In the genomic region with DNA sequence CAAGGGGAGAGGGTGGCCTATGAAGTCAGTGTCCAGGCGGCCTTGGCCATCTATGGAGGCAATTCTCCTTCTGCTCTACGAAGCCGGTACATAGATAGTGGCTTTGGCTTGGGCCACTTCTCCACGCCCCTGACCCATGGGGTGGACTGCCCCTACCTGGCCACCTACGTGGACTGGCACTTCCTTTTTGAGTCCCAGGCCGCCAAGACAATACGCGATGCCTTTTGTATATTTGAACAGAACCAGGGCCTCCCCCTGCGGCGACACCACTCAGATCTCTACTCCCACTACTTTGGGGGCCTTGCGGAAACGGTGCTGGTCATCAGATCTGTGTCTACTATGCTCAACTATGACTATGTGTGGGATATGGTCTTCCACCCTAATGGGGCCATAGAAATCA, we compare ENCODE assay signal across 1 cellular context.
A peak's percentile ranks its signal among the peaks of the same experiment; 100 is the strongest.
TF ChIP-seq lines count a peak whose summit lies in the region.

No MANE protein-coding gene starts in this region.

TF ChIP-seq in HepG2, 621 proteins besides CTCF, POLR2A, EP300 and RAD21:
- TF ChIP-seq IRX3 (CRISPR knock-in tag; IDR thresholded peaks at IDR 0.05; ENCODE audit: borderline replicate concordance, low read depth) (0 out of 2 replicates have a peak, but pooled peaks have one; percentile 41), REPIN1 (CRISPR knock-in tag; IDR thresholded peaks at IDR 0.05; ENCODE audit: borderline replicate concordance, low read depth) (0 out of 2 replicates have a peak, but pooled peaks have one; percentile 27), ZNF30 (CRISPR knock-in tag; IDR thresholded peaks at IDR 0.05) (no peak), GATA4 (IDR thresholded peaks at IDR 0.05; ENCODE audit: borderline replicate concordance, low read depth) (no peak), BORCS8-MEF2B (CRISPR knock-in tag; IDR thresholded peaks at IDR 0.05) (0 out of 2 replicates have a peak, but pooled peaks have one; percentile 46), ZNF335 (CRISPR knock-in tag; IDR thresholded peaks at IDR 0.05) (no peak), ZBTB4 (CRISPR knock-in tag; IDR thresholded peaks at IDR 0.05; ENCODE audit: borderline replicate concordance) (no peak), RARA (CRISPR knock-in tag; IDR thresholded peaks at IDR 0.05) (no peak), ZNF101 (CRISPR knock-in tag; IDR thresholded peaks at IDR 0.05; ENCODE audit: borderline replicate concordance, low read depth) (no peak), ZNF703 (CRISPR knock-in tag; IDR thresholded peaks at IDR 0.05; ENCODE audit: borderline replicate concordance) (no peak), ZMYM2 (CRISPR knock-in tag; IDR thresholded peaks at IDR 0.05) (0 out of 2 replicates have a peak, but pooled peaks have one; percentile 44), ZBTB1 (CRISPR knock-in tag; IDR thresholded peaks at IDR 0.05; ENCODE audit: borderline replicate concordance) (no peak), SAFB2 (CRISPR knock-in tag; IDR thresholded peaks at IDR 0.05; ENCODE audit: borderline replicate concordance, low read depth) (no peak), ZNF280B (CRISPR knock-in tag; IDR thresholded peaks at IDR 0.05; ENCODE audit: borderline replicate concordance) (peak; percentile 39; the same call in 1 of the 2 replicates), PLRG1 (conservative IDR thresholded peaks at IDR 0.05) (no peak), NFATC3 (CRISPR knock-in tag; IDR thresholded peaks at IDR 0.05) (no peak), TOE1 (CRISPR knock-in tag; IDR thresholded peaks at IDR 0.05) (no peak), ZBTB49 (CRISPR knock-in tag; IDR thresholded peaks at IDR 0.05; ENCODE audit: borderline replicate concordance) (no peak), ZBTB38 (CRISPR knock-in tag; IDR thresholded peaks at IDR 0.05) (peak; percentile 59), AFF4 (CRISPR knock-in tag; IDR thresholded peaks at IDR 0.05) (no peak), POGK (CRISPR knock-in tag; conservative IDR thresholded peaks at IDR 0.05) (no peak), HDAC2 (CRISPR knock-in tag; IDR thresholded peaks at IDR 0.05) (no peak)
